ENCODE assay signal across 10 cellular contexts in genomic region chr5:114018178-114018577, GRCh38.
DNase-seq lines count a peak whose midpoint lies in the region; ATAC-seq, FAIRE-seq and TF ChIP-seq lines count a peak whose summit lies in the region.
"Had no signal": no experiment of that assay in that cellular context is flagged by ENCODE, and none has a peak within 500 bp of the region (broad histone marks: within the 10 kb centered on the region; RNA-seq: fewer than 3 reads in every experiment).

No MANE protein-coding gene starts in this region.

- peak; percentile 32 for TF ChIP-seq CTCF in D721Med (IDR thresholded peaks at IDR 0.05; ENCODE audit: insufficient read depth, missing control alignments)
- TF ChIP-seq CTCF in neural progenitor cell (IDR thresholded peaks at IDR 0.05): peak; percentile 66
- TF ChIP-seq CTCF in CD14-positive monocyte (IDR thresholded peaks at IDR 0.05): no peak
- TF ChIP-seq CTCF in CD8-positive, alpha-beta T cell (IDR thresholded peaks at IDR 0.05): no peak

- H3K27me3 Mint-ChIP-seq in neural progenitor cell (ENCODE audit: insufficient read depth, low read depth) (no peaks in the 10 kb centered on the region), CD14-positive monocyte (ENCODE audit: low read depth in 3 of 3) (peaks cover 0 to 2% (median 0%) of the 10 kb centered on the region in 3 donors)
- H3K27me3 Mint-ChIP-seq in CD8-positive, alpha-beta T cell (ENCODE audit: low read depth): no peaks in the 10 kb centered on the region
- H3K27me3 Mint-ChIP-seq: activated T-helper 17 cell treated with anti-CD3 and anti-CD28 coated beads, Interleukin-2, amount 50 U/mL, for 72 hours had no signal

- H3K9me3 Mint-ChIP-seq in neural progenitor cell (no peaks in the 10 kb centered on the region), CD14-positive monocyte (peaks cover 2 to 8% (median 5%) of the 10 kb centered on the region in 7 donors)
- H3K9me3 Mint-ChIP-seq in CD8-positive, alpha-beta T cell: peaks cover 4% of the 10 kb centered on the region

- no peaks in the 10 kb centered on the region for H3K9me3 ChIP-seq in neural progenitor cell (ENCODE audit: low read depth)
- H3K9me3 ChIP-seq in CD8-positive, alpha-beta T cell (ENCODE audit: low read length): no peaks in the 10 kb centered on the region

- no peak for ATAC-seq in CD8-positive, alpha-beta T cell
- ATAC-seq: activated T-helper 17 cell treated with anti-CD3 and anti-CD28 coated beads, Interleukin-2, amount 50 U/mL, for 72 hours had no signal

- H3K4me1 Mint-ChIP-seq in neural progenitor cell: peaks cover 9% of the 10 kb centered on the region
- no peaks in the 10 kb centered on the region for H3K4me1 Mint-ChIP-seq in CD14-positive monocyte
- no peaks in the 10 kb centered on the region for H3K4me1 Mint-ChIP-seq in CD8-positive, alpha-beta T cell (ENCODE audit: low read depth)
- H3K4me1 Mint-ChIP-seq: activated T-helper 17 cell treated with anti-CD3 and anti-CD28 coated beads, Interleukin-2, amount 50 U/mL, for 72 hours had no signal

- no peak overlapping the region for H3K4me3 Mint-ChIP-seq in neural progenitor cell
- H3K4me3 Mint-ChIP-seq in CD14-positive monocyte: no peak overlapping the region
- no peak overlapping the region for H3K4me3 Mint-ChIP-seq in CD8-positive, alpha-beta T cell
- H3K4me3 Mint-ChIP-seq: activated T-helper 17 cell treated with anti-CD3 and anti-CD28 coated beads, Interleukin-2, amount 50 U/mL, for 72 hours had no signal

- H3K27me3 ChIP-seq in neural progenitor cell: no peaks in the 10 kb centered on the region
- H3K27me3 ChIP-seq in CD8-positive, alpha-beta T cell (ENCODE audit: insufficient read depth, low read length): no peaks in the 10 kb centered on the region
- H3K27me3 ChIP-seq: cardiac muscle cell had no signal

- FAIRE-seq in D721Med (lab: Jason Lieb, UNC): no peak

- H3K4me3 ChIP-seq in neural progenitor cell: no peak overlapping the region
- H3K4me3 ChIP-seq in CD8-positive, alpha-beta T cell (ENCODE audit: low read depth, low read length): no peak overlapping the region
- H3K4me3 ChIP-seq: cardiac muscle cell had no signal

- POLR2A ChIA-PET in CD8-positive, alpha-beta T cell (lab: Charles Lee): no interaction called here

- no peak overlapping the region for H3K4me2 ChIP-seq in neural progenitor cell

- H3K27ac ChIP-seq in neural progenitor cell: no peak overlapping the region
- no peak overlapping the region for H3K27ac ChIP-seq in CD8-positive, alpha-beta T cell (ENCODE audit: low read depth, low read length)
- H3K27ac ChIP-seq: cardiac muscle cell had no signal

- peak overlapping the region; percentile 2 for H2AFZ ChIP-seq in neural progenitor cell (replicated peaks)

- H3K36me3 Mint-ChIP-seq in neural progenitor cell: no peaks in the 10 kb centered on the region
- no peaks in the 10 kb centered on the region for H3K36me3 Mint-ChIP-seq in CD14-positive monocyte
- no peaks in the 10 kb centered on the region for H3K36me3 Mint-ChIP-seq in CD8-positive, alpha-beta T cell

- no peaks in the 10 kb centered on the region for H3K36me3 ChIP-seq in neural progenitor cell
- no peaks in the 10 kb centered on the region for H3K36me3 ChIP-seq in CD8-positive, alpha-beta T cell (ENCODE audit: insufficient read depth, low read length)
- H3K36me3 ChIP-seq: cardiac muscle cell had no signal

- H3K79me2 ChIP-seq in neural progenitor cell (ENCODE audit: low read depth): no peaks in the 10 kb centered on the region

- CTCF ChIA-PET in CD8-positive, alpha-beta T cell (lab: Charles Lee): no interaction called here

- H3K4me1 ChIP-seq in neural progenitor cell: peaks cover 3% of the 10 kb centered on the region
- H3K4me1 ChIP-seq in CD8-positive, alpha-beta T cell (ENCODE audit: insufficient read depth, low read length): no peaks in the 10 kb centered on the region

- intact Hi-C loops in CD14-positive monocyte (cut with micrococcal nuclease): no loop called here
- intact Hi-C loops in CD8-positive, alpha-beta T cell (cut with DNase I, micrococcal nuclease): no loop called here

- H3F3A ChIP-seq in neural progenitor cell (ENCODE audit: low read depth): no peaks in the 10 kb centered on the region

- DNase-seq in D721Med (ENCODE audit: insufficient read length, low spot score) (no peak), HT-29 (ENCODE audit: low spot score) (peak; percentile 27), dedifferentiated amniotic fluid mesenchymal stem cell (ENCODE audit: extremely low spot score) (peak; percentile 22), neural progenitor cell (ENCODE audit: low spot score) (peak; percentile 52), CD14-positive monocyte (ENCODE audit: low spot score) (no peak), NK-92 (lab: John Stamatoyannopoulos, UW; ENCODE audit: unreplicated experiment) (no peak)
- DNase-seq in CD8-positive, alpha-beta T cell: no peak
- DNase-seq: NCI-H2029 had no signal

- H4K20me1 ChIP-seq in neural progenitor cell (ENCODE audit: low read depth): no peaks in the 10 kb centered on the region

- H3K27ac Mint-ChIP-seq in neural progenitor cell (no peak overlapping the region), CD14-positive monocyte (no peak overlapping the region)
- no peak overlapping the region for H3K27ac Mint-ChIP-seq in CD8-positive, alpha-beta T cell
- H3K27ac Mint-ChIP-seq: activated T-helper 17 cell treated with anti-CD3 and anti-CD28 coated beads, Interleukin-2, amount 50 U/mL, for 72 hours had no signal

- H3K9ac ChIP-seq in neural progenitor cell: no peak overlapping the region

Comparison
In these comparisons a context has a peak if more than half of its experiments do, and no peak if none do; other contexts are left out.
1. DNase-seq: peak in HT-29 (single experiment), dedifferentiated amniotic fluid mesenchymal stem cell (single experiment) and neural progenitor cell (single experiment); none in D721Med (single experiment), CD14-positive monocyte (single experiment), NK-92 (single experiment) and CD8-positive, alpha-beta T cell (0 of 7).
2. CTCF ChIP-seq: peak in D721Med (single experiment) and neural progenitor cell (single experiment); none in CD14-positive monocyte (single experiment) and CD8-positive, alpha-beta T cell (single experiment).